8 cellular contexts compared by ENCODE assay signal in genomic region chr12:120470150-120470817, GRCh38. TPM values are rescaled to one million over a fixed set of nuclear protein-coding genes. Genes with fewer than 3 reads are reported as not detected.
DNase-seq lines count a peak whose midpoint lies in the region; ATAC-seq and TF ChIP-seq lines count a peak whose summit lies in the region.

No MANE protein-coding gene starts in this region.

- H3K4me1 ChIP-seq in SJSA1 (replicated peaks) (peaks cover 11% of the 10 kb centered on the region), esophagus muscularis mucosa (peaks cover 27 to 51% (median 44%) of the 10 kb centered on the region in 4 donors), neural progenitor cell (peaks cover 4% of the 10 kb centered on the region)

- H3K27ac Mint-ChIP-seq in neural progenitor cell: peak overlapping the region; percentile 68

- ATAC-seq in HG02610 (IDR thresholded peaks at IDR 0.05; ENCODE audit: unreplicated experiment): peak; percentile 8

- H3K36me3 ChIP-seq in GM06990 (ENCODE audit: control insufficient read depth, insufficient read depth, low read length) (peaks cover 9% of the 10 kb centered on the region), SJSA1 (peaks cover 38% of the 10 kb centered on the region), esophagus muscularis mucosa (peaks cover 0 to 24% (median 12%) of the 10 kb centered on the region in 4 donors), neural progenitor cell (no peaks in the 10 kb centered on the region)

- H3K4me1 Mint-ChIP-seq in neural progenitor cell: peaks cover 49% of the 10 kb centered on the region

- peaks cover 38% of the 10 kb centered on the region for H4K20me1 ChIP-seq in neural progenitor cell (ENCODE audit: low read depth)

- no peak for TF ChIP-seq POLR2A in esophagus muscularis mucosa (IDR thresholded peaks at IDR 0.05; ENCODE audit: low read depth)

- TF ChIP-seq CTCF in GM06990 (IDR thresholded peaks at IDR 0.05; ENCODE audit: insufficient read depth, low read length, poor library complexity, severe bottlenecking) (no peak), esophagus muscularis mucosa (IDR thresholded peaks at IDR 0.05) (no peak), neural progenitor cell (IDR thresholded peaks at IDR 0.05) (no peak)

- WGBS in esophagus muscularis mucosa: 70% methylated on average over 25 of the region's 27 CpGs

- peak overlapping the region; percentile 88 for H2AFZ ChIP-seq in neural progenitor cell (replicated peaks)

- H3K4me3 ChIP-seq in GM06990 (replicated peaks; ENCODE audit: low read depth, low read length): peak overlapping the region; percentile 71
- peak overlapping the region; percentile 100 for H3K4me3 ChIP-seq in SJSA1
- peak overlapping the region; percentile 90 to 97 (median 92) for H3K4me3 ChIP-seq in esophagus muscularis mucosa
- peak overlapping the region; percentile 98 for H3K4me3 ChIP-seq in neural progenitor cell

- peaks cover 20% of the 10 kb centered on the region for H3F3A ChIP-seq in neural progenitor cell (ENCODE audit: low read depth)

- H3K27me3 Mint-ChIP-seq in neural progenitor cell (ENCODE audit: insufficient read depth, low read depth): peaks cover 3% of the 10 kb centered on the region

- H3K36me3 Mint-ChIP-seq in neural progenitor cell: peaks cover 10% of the 10 kb centered on the region

- intact Hi-C loops in esophagus muscularis mucosa (cut with DNase I): no loop called here

- H3K9ac ChIP-seq in neural progenitor cell: peak overlapping the region; percentile 24

- no peaks in the 10 kb centered on the region for H3K9me3 Mint-ChIP-seq in neural progenitor cell

- DNase-seq in GM06990 (ENCODE audit: extremely low read depth, insufficient read length): no peak
- no peak for DNase-seq in SJSA1 (ENCODE audit: low read depth in 1 of 2, low spot score in 2 of 2)
- no peak for DNase-seq in esophagus muscularis mucosa (ENCODE audit: extremely low spot score)
- DNase-seq in neural progenitor cell (ENCODE audit: low spot score): peak; percentile 59
- DNase-seq in NCI-H2107 treated with DMSO at 0.1 percent for 48 hours (lab: John Stamatoyannopoulos, UW; ENCODE audit: unreplicated experiment): no peak
- no peak for DNase-seq in epidermal melanocyte (ENCODE audit: insufficient read length, low spot score)
- DNase-seq in HuH-7 (ENCODE audit: low spot score): no peak

- H3K79me2 ChIP-seq in neural progenitor cell (ENCODE audit: low read depth): peaks cover 63% of the 10 kb centered on the region

- H3K27ac ChIP-seq in SJSA1 (no peak overlapping the region), esophagus muscularis mucosa (replicated peaks in 1 of 4) (peak overlapping the region; percentile 94 to 97 (median 96)), neural progenitor cell (no peak overlapping the region)

- no peak for TF ChIP-seq EP300 in esophagus muscularis mucosa (IDR thresholded peaks at IDR 0.05)

- H3K4me3 Mint-ChIP-seq in neural progenitor cell: peak overlapping the region; percentile 91

- H3K27me3 ChIP-seq in GM06990 (replicated peaks; ENCODE audit: control insufficient read depth, insufficient read depth, low read length): no peaks in the 10 kb centered on the region
- no peaks in the 10 kb centered on the region for H3K27me3 ChIP-seq in SJSA1 (replicated peaks)
- no peaks in the 10 kb centered on the region for H3K27me3 ChIP-seq in esophagus muscularis mucosa
- no peaks in the 10 kb centered on the region for H3K27me3 ChIP-seq in neural progenitor cell

- peak overlapping the region; percentile 89 for H3K4me2 ChIP-seq in neural progenitor cell

- H3K9me3 ChIP-seq in SJSA1 (replicated peaks) (no peaks in the 10 kb centered on the region), esophagus muscularis mucosa (no peaks in the 10 kb centered on the region), neural progenitor cell (ENCODE audit: low read depth) (no peaks in the 10 kb centered on the region)

RNA-seq across cellular contexts. Expression of gene SRSF9, which starts 0.7 kb away (rescaled TPM):
- total RNA-seq in SJSA1 (2014; rRNA removed; shearing (Covaris generic)): 199 and 263 TPM in 2 replicates
- total RNA-seq in esophagus muscularis mucosa (10 to 100 TPM; 52.7 to 60.2 (median 54.7) TPM), neural progenitor cell (ENCODE audit: low replicate concordance) (257 and 273 TPM in 2 replicates)

RNA-seq across cellular contexts. Expression of gene GATC, which starts 24.0 kb away (rescaled TPM):
- total RNA-seq in SJSA1 (2014; rRNA removed; shearing (Covaris generic)): 16.3 and 20.2 TPM in 2 replicates
- total RNA-seq in esophagus muscularis mucosa (10 to 100 TPM; 18.5 to 24.0 (median 20.2) TPM), neural progenitor cell (ENCODE audit: low replicate concordance) (21.9 and 29.1 TPM in 2 replicates)

RNA-seq across cellular contexts. Expression of gene TRIAP1, which starts 24.1 kb away (rescaled TPM):
- 41.3 and 44.8 TPM in 2 replicates for total RNA-seq in SJSA1 (2014; rRNA removed; shearing (Covaris generic))
- total RNA-seq in esophagus muscularis mucosa (10 to 100 TPM in 3 of 4 donors, 1 to 10 TPM in 1; 9.8 to 17.7 (median 10.7) TPM), neural progenitor cell (ENCODE audit: low replicate concordance) (47.2 and 72.1 TPM in 2 replicates)

RNA-seq across cellular contexts. Expression of gene DYNLL1, which starts 25.6 kb away (rescaled TPM):
- 251 and 497 TPM in 2 replicates for total RNA-seq in SJSA1 (2014; rRNA removed; shearing (Covaris generic))
- total RNA-seq in esophagus muscularis mucosa (100 to 1,000 TPM; 229 to 289 (median 269) TPM), neural progenitor cell (ENCODE audit: low replicate concordance) (284 and 355 TPM in 2 replicates)

RNA-seq across cellular contexts. Expression of gene COX6A1, which starts 32.4 kb away (rescaled TPM):
- total RNA-seq in SJSA1 (2014; rRNA removed; shearing (Covaris generic)): 529 and 935 TPM in 2 replicates
- total RNA-seq in esophagus muscularis mucosa (100 to 1,000 TPM; 499 to 689 (median 548) TPM), neural progenitor cell (ENCODE audit: low replicate concordance) (296 and 432 TPM in 2 replicates)

Comparison
In these comparisons a context has a peak if more than half of its experiments do, and no peak if none do; other contexts are left out.
1. H3K27ac ChIP-seq: peak in esophagus muscularis mucosa (4 of 4); none in SJSA1 (single experiment) and neural progenitor cell (single experiment).
2. Peak in every context shown above with its lines, with median percentiles within 50 percentile points of each other: H3K4me3 ChIP-seq.